ENCODE assay signal across 10 cellular contexts in the genomic region with DNA sequence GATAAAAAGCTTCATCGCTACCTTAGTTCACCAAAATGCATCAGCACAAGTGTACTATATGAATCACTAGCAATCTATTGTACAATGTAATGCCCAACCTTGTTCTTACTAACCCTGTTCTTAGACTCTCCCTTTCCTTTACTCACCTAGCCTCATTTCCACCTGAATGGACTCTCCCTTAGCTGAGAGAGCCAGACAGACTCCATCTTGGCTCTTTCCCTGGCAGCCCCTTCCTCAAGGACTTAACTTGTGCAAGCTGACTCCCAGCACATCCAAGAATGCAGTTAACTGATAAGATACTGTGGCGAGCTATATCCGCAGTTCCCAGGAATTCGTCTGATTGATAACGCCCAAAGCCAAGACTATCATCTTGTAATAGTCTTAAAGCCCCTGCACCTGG. TPM values are rescaled to one million over a fixed set of nuclear protein-coding genes. Genes with fewer than 3 reads are reported as not detected.
"Had no signal": no experiment of that assay in that cellular context is flagged by ENCODE, and none has a peak within 500 bp of the region (broad histone marks: within the 10 kb centered on the region; RNA-seq: fewer than 3 reads in every experiment).

No MANE protein-coding gene starts in this region.

RNA-seq across cellular contexts. Expression of a gene that starts 10.9 kb away (rescaled TPM):
- total RNA-seq: gastrocnemius medialis, left lung, osteocyte, right atrium auricular region, suprapubic skin, upper lobe of right lung, vagina had no signal
- polyA plus RNA-seq: immature natural killer cell, neural cell, small intestine had no signal
